In genomic region chr9:135221951-135222631, GRCh38 we compare ENCODE assay signal across 20 cellular contexts.
A peak's percentile ranks its signal among the peaks of the same experiment; 100 is the strongest.
DNase-seq lines count a peak whose midpoint lies in the region; ATAC-seq and TF ChIP-seq lines count a peak whose summit lies in the region.
"Had no signal": no experiment of that assay in that cellular context is flagged by ENCODE, and none has a peak within 500 bp of the region (broad histone marks: within the 10 kb centered on the region; RNA-seq: fewer than 3 reads in every experiment).

No MANE protein-coding gene starts in this region.

- ATAC-seq in heart left ventricle (no peak), left cardiac atrium (no peak), RWPE2 (ENCODE audit: low read depth) (no peak), GM21717 (IDR thresholded peaks at IDR 0.05; ENCODE audit: unreplicated experiment) (no peak), GM18873 (IDR thresholded peaks at IDR 0.05; ENCODE audit: low FRiP score, unreplicated experiment) (no peak)
- ATAC-seq: left colon; sciatic nerve; stimulated activated effector memory CD8-positive, alpha-beta T cell treated with anti-CD3 and anti-CD28 coated beads, Interleukin-12 subunit alpha, Interleukin-12 subunit beta, amount 100 ng/mL, for 72 hours had no signal

- H3K9me3 ChIP-seq in heart left ventricle (no peaks in the 10 kb centered on the region), RWPE2 (ENCODE audit: severe bottlenecking) (no peaks in the 10 kb centered on the region)
- H3K9me3 ChIP-seq: breast epithelium had no signal

- H3K4me1 ChIP-seq in heart left ventricle (peaks cover 0 to 10% (median 0%) of the 10 kb centered on the region in 12 donors), RWPE2 (ENCODE audit: insufficient read depth, poor library complexity, severe bottlenecking) (no peaks in the 10 kb centered on the region)
- H3K4me1 ChIP-seq: breast epithelium had no signal

- no peaks in the 10 kb centered on the region for H3K36me3 ChIP-seq in heart left ventricle
- no peaks in the 10 kb centered on the region for H3K36me3 ChIP-seq in RWPE2 (ENCODE audit: low read depth)
- H3K36me3 ChIP-seq: breast epithelium had no signal

- H3K27me3 ChIP-seq in heart left ventricle (peaks cover 0 to 61% (median 22%) of the 10 kb centered on the region in 9 donors), RWPE2 (ENCODE audit: insufficient read depth, poor library complexity, severe bottlenecking) (peaks cover 21% of the 10 kb centered on the region)

- no peaks in the 10 kb centered on the region for H3K36me3 Mint-ChIP-seq in type B pancreatic cell
- H3K36me3 Mint-ChIP-seq: activated naive CD4-positive, alpha-beta T cell treated with anti-CD3 and anti-CD28 coated beads, Interleukin-2, amount 50 U/mL, for 24 hours; naive B cell; stimulated activated effector memory CD8-positive, alpha-beta T cell treated with anti-CD3 and anti-CD28 coated beads, Interleukin-12 subunit alpha, Interleukin-12 subunit beta, amount 100 ng/mL, for 72 hours had no signal

- H3K27ac Mint-ChIP-seq in type B pancreatic cell: no peak overlapping the region
- H3K27ac Mint-ChIP-seq: activated naive CD4-positive, alpha-beta T cell treated with anti-CD3 and anti-CD28 coated beads, Interleukin-2, amount 50 U/mL, for 24 hours; naive B cell; stimulated activated effector memory CD8-positive, alpha-beta T cell treated with anti-CD3 and anti-CD28 coated beads, Interleukin-12 subunit alpha, Interleukin-12 subunit beta, amount 100 ng/mL, for 72 hours had no signal

- peaks cover 21% of the 10 kb centered on the region for H3K27me3 Mint-ChIP-seq in type B pancreatic cell

- H3K27ac ChIP-seq in heart left ventricle: no peak overlapping the region
- no peak overlapping the region for H3K27ac ChIP-seq in RWPE2 (ENCODE audit: poor library complexity, severe bottlenecking)
- H3K27ac ChIP-seq: breast epithelium had no signal

- TF ChIP-seq CTCF in heart left ventricle (IDR thresholded peaks at IDR 0.05): no peak
- no peak for TF ChIP-seq CTCF in RWPE2 (IDR thresholded peaks at IDR 0.05; ENCODE audit: poor library complexity, severe bottlenecking)
- peak; percentile 48 for TF ChIP-seq CTCF in type B pancreatic cell (conservative IDR thresholded peaks at IDR 0.05)

- DNase-seq in heart left ventricle: peak in 3 of 5 donors; percentile 13 to 56 (median 20)
- no peak for DNase-seq in left cardiac atrium
- DNase-seq in RWPE2 (ENCODE audit: low spot score): peak; percentile 38
- DNase-seq in left kidney (ENCODE audit: low read depth, low spot score): peak; percentile 58
- no peak for DNase-seq in type B pancreatic cell (ENCODE audit: extremely low spot score, unreplicated experiment)
- DNase-seq in epidermal melanocyte (ENCODE audit: insufficient read length, low spot score): no peak
- DNase-seq: activated CD4-positive, alpha-beta T cell treated with anti-CD3 and anti-CD28 coated beads for 4 hours; Calu3; left colon; naive B cell; NCI-H1092; NCI-H446; T-helper 1 cell; trophoblast cell had no signal

- no peaks in the 10 kb centered on the region for H3K9me3 Mint-ChIP-seq in type B pancreatic cell
- H3K9me3 Mint-ChIP-seq: activated naive CD4-positive, alpha-beta T cell treated with anti-CD3 and anti-CD28 coated beads, Interleukin-2, amount 50 U/mL, for 24 hours; naive B cell; stimulated activated effector memory CD8-positive, alpha-beta T cell treated with anti-CD3 and anti-CD28 coated beads, Interleukin-12 subunit alpha, Interleukin-12 subunit beta, amount 100 ng/mL, for 72 hours had no signal

- H3K4me3 ChIP-seq in heart left ventricle: no peak overlapping the region
- H3K4me3 ChIP-seq in RWPE2 (ENCODE audit: severe bottlenecking): no peak overlapping the region
- H3K4me3 ChIP-seq: breast epithelium had no signal

- H3K4me3 Mint-ChIP-seq in type B pancreatic cell: no peak overlapping the region
- H3K4me3 Mint-ChIP-seq: activated naive CD4-positive, alpha-beta T cell treated with anti-CD3 and anti-CD28 coated beads, Interleukin-2, amount 50 U/mL, for 24 hours; naive B cell; stimulated activated effector memory CD8-positive, alpha-beta T cell treated with anti-CD3 and anti-CD28 coated beads, Interleukin-12 subunit alpha, Interleukin-12 subunit beta, amount 100 ng/mL, for 72 hours had no signal

- WGBS in heart left ventricle, 4 donors: 56 to 63% (median 60%) methylated on average over 9 to 16 of the region's 16 CpGs

- intact Hi-C loops in heart left ventricle (cut with DNase I): loop anchor here in 1 of 10 donors (5.0 kb wide), 1 partner anchor 185 kb away; no protein-coding TSS in a partner anchor
- intact Hi-C loops in left cardiac atrium (cut with DNase I): no loop called here

- H3K4me1 Mint-ChIP-seq in type B pancreatic cell (ENCODE audit: unreplicated experiment): peaks cover 13% of the 10 kb centered on the region
- H3K4me1 Mint-ChIP-seq: activated naive CD4-positive, alpha-beta T cell treated with anti-CD3 and anti-CD28 coated beads, Interleukin-2, amount 50 U/mL, for 24 hours; naive B cell; stimulated activated effector memory CD8-positive, alpha-beta T cell treated with anti-CD3 and anti-CD28 coated beads, Interleukin-12 subunit alpha, Interleukin-12 subunit beta, amount 100 ng/mL, for 72 hours had no signal

- TF ChIP-seq POLR2A in heart left ventricle (IDR thresholded peaks at IDR 0.05): no peak

Comparison
In these comparisons a context has a peak if more than half of its experiments do, and no peak if none do; other contexts are left out.
1. DNase-seq: peak in heart left ventricle (3 of 5), RWPE2 (single experiment) and left kidney (single experiment); none in left cardiac atrium (single experiment), type B pancreatic cell (single experiment) and epidermal melanocyte (single experiment).